ENCODE assay signal across 9 cellular contexts in genomic region chr10:121070257-121070656, GRCh38.
DNase-seq lines count a peak whose midpoint lies in the region; ATAC-seq and TF ChIP-seq lines count a peak whose summit lies in the region.
"Had no signal": no experiment of that assay in that cellular context is flagged by ENCODE, and none has a peak within 500 bp of the region (broad histone marks: within the 10 kb centered on the region; RNA-seq: fewer than 3 reads in every experiment).

No MANE protein-coding gene starts in this region.

- peaks cover 3% of the 10 kb centered on the region for H3K27me3 Mint-ChIP-seq in activated CD4-positive, alpha-beta memory T cell treated with anti-CD3 and anti-CD28 coated beads for 36 hours

- DNase-seq in CD1c-positive myeloid dendritic cell (ENCODE audit: extremely low spot score) = peak; percentile 21
- DNase-seq in Jurkat, Clone E6-1 (ENCODE audit: low read depth, low spot score) = peak; percentile 29
- DNase-seq in SKM-1 treated with dmso at 0.1 percent for 144 hours (lab: John Stamatoyannopoulos, UW; ENCODE audit: unreplicated experiment) = peak; percentile 33
- DNase-seq in kidney epithelial cell (ENCODE audit: low read depth) = no peak
- DNase-seq in ecto neural progenitor cell (ENCODE audit: low spot score) = no peak
- no peak for DNase-seq in activated CD4-positive, alpha-beta memory T cell treated with anti-CD3 and anti-CD28 coated beads for 36 hours

- no peak overlapping the region for H3K4me3 ChIP-seq in Jurkat, Clone E6-1 (ENCODE audit: low read length)
- H3K4me3 ChIP-seq in kidney epithelial cell (ENCODE audit: low read depth, low read length) = no peak overlapping the region
- H3K4me3 ChIP-seq: ascending aorta had no signal

- no peaks in the 10 kb centered on the region for H3K36me3 Mint-ChIP-seq in activated CD4-positive, alpha-beta memory T cell treated with anti-CD3 and anti-CD28 coated beads for 36 hours

- no peak overlapping the region for H3K4me3 Mint-ChIP-seq in activated CD4-positive, alpha-beta memory T cell treated with anti-CD3 and anti-CD28 coated beads for 36 hours

- no peaks in the 10 kb centered on the region for H3K4me1 Mint-ChIP-seq in activated CD4-positive, alpha-beta memory T cell treated with anti-CD3 and anti-CD28 coated beads for 36 hours (ENCODE audit: low read depth)

- H3K27me3 ChIP-seq in kidney epithelial cell (ENCODE audit: control insufficient read depth, insufficient read depth, low read length) = no peaks in the 10 kb centered on the region
- H3K27me3 ChIP-seq: ascending aorta had no signal

- POLR2A ChIA-PET in activated CD4-positive, alpha-beta memory T cell treated with anti-CD3 and anti-CD28 coated beads for 36 hours (lab: Charles Lee) = no interaction called here

- no peak overlapping the region for H3K27ac Mint-ChIP-seq in activated CD4-positive, alpha-beta memory T cell treated with anti-CD3 and anti-CD28 coated beads for 36 hours

- ATAC-seq in GM21528 (IDR thresholded peaks at IDR 0.05; ENCODE audit: low FRiP score, unreplicated experiment) = no peak
- no peak for ATAC-seq in activated CD4-positive, CD25-positive, alpha-beta regulatory T cell treated with anti-CD3 and anti-CD28 coated beads, Interleukin-2, amount 50 U/mL, for 24 hours

- TF ChIP-seq CTCF in kidney epithelial cell (IDR thresholded peaks at IDR 0.05; ENCODE audit: insufficient read depth, low read length, poor library complexity, severe bottlenecking) = peak; percentile 11

- CTCF ChIA-PET in activated CD4-positive, alpha-beta memory T cell treated with anti-CD3 and anti-CD28 coated beads for 36 hours (lab: Charles Lee) = no interaction called here

- no peaks in the 10 kb centered on the region for H3K9me3 Mint-ChIP-seq in activated CD4-positive, alpha-beta memory T cell treated with anti-CD3 and anti-CD28 coated beads for 36 hours

- intact Hi-C loops in activated CD4-positive, alpha-beta memory T cell treated with anti-CD3 and anti-CD28 coated beads for 36 hours (cut with micrococcal nuclease) = no loop called here

- H3K36me3 ChIP-seq in kidney epithelial cell (ENCODE audit: control insufficient read depth, insufficient read depth, low read length) = no peaks in the 10 kb centered on the region
- H3K36me3 ChIP-seq: ascending aorta had no signal

Comparison
In these comparisons a context has a peak if more than half of its experiments do, and no peak if none do; other contexts are left out.
1. DNase-seq: peak in CD1c-positive myeloid dendritic cell (single experiment), Jurkat, Clone E6-1 (single experiment) and SKM-1 treated with dmso at 0.1 percent for 144 hours (single experiment); none in kidney epithelial cell (single experiment), ecto neural progenitor cell (single experiment) and activated CD4-positive, alpha-beta memory T cell treated with anti-CD3 and anti-CD28 coated beads for 36 hours (single experiment).